ENCODE assay signal across 1 cellular context in the genomic region with DNA sequence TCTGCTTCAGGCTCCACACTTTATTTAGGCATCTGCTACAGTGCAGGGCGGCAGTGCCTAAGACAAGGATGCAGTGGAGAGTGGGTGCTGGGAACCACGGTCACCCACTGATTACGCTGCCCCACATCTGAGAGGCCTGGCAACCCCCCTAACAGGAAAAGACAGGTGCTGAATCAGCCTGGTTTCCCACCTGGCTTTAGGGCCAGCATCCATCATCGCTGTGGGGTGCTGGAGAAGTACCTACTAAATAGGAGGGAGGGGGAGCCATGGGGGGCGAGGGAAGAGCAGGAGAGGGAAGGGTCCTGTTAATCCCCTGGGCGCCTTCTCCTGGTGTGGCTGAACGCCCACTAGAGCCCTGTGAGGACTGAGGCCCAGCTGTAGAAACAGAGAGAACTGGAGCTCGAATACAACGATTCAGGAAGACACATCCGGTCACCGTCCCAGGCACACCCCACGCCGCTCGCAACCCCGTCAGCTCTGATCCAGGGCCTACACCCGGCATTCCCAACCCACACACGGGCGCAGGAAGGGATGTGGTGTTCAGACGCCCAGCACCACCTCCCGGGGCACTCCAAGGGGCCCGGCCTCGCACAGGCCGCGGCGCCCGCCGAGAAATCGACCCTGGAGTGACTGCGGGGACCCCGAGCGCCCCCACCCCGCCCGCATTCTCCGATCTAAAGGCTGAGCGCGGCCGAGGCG.
TF ChIP-seq lines count a peak whose summit lies in the region.

No MANE protein-coding gene starts in this region.

TF ChIP-seq in HepG2, 621 proteins besides CTCF, POLR2A, EP300 and RAD21 (continued from another document):
- TF ChIP-seq, protein P1, sequence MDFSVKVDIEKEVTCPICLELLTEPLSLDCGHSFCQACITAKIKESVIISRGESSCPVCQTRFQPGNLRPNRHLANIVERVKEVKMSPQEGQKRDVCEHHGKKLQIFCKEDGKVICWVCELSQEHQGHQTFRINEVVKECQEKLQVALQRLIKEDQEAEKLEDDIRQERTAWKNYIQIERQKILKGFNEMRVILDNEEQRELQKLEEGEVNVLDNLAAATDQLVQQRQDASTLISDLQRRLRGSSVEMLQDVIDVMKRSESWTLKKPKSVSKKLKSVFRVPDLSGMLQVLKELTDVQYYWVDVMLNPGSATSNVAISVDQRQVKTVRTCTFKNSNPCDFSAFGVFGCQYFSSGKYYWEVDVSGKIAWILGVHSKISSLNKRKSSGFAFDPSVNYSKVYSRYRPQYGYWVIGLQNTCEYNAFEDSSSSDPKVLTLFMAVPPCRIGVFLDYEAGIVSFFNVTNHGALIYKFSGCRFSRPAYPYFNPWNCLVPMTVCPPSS (IDR thresholded peaks at IDR 0.05), result no peak
- TF ChIP-seq ETV5 (CRISPR knock-in tag; IDR thresholded peaks at IDR 0.05; ENCODE audit: borderline replicate concordance) (0 out of 2 replicates have a peak, but pooled peaks have one; percentile 42), IRF2 (CRISPR knock-in tag; IDR thresholded peaks at IDR 0.05) (no peak), ATF7-NPFF (CRISPR knock-in tag; IDR thresholded peaks at IDR 0.05; ENCODE audit: low read depth) (0 out of 2 replicates have a peak, but pooled peaks have one; percentile 2), MZF1 (CRISPR knock-in tag; IDR thresholded peaks at IDR 0.05; ENCODE audit: borderline replicate concordance) (peak; percentile 66; the same call in 1 of the 2 replicates), BORCS8-MEF2B (CRISPR knock-in tag; IDR thresholded peaks at IDR 0.05) (0 out of 2 replicates have a peak, but pooled peaks have one; percentile 32), KMT2B (CRISPR knock-in tag; IDR thresholded peaks at IDR 0.05) (no peak), ZNF572 (CRISPR knock-in tag; IDR thresholded peaks at IDR 0.05) (0 out of 2 replicates have a peak, but pooled peaks have one; percentile 52), ZSCAN21 (CRISPR knock-in tag; IDR thresholded peaks at IDR 0.05; ENCODE audit: borderline replicate concordance) (0 out of 2 replicates have a peak, but pooled peaks have one; percentile 41), ZMAT3 (CRISPR knock-in tag; conservative IDR thresholded peaks at IDR 0.05) (peak; percentile 2; the same call in 1 of the 2 replicates), JUN (CRISPR knock-in tag; IDR thresholded peaks at IDR 0.05) (no peak), ZNF501 (CRISPR knock-in tag; IDR thresholded peaks at IDR 0.05) (0 out of 2 replicates have a peak, but pooled peaks have one; percentile 49), GABPB1 (CRISPR knock-in tag; IDR thresholded peaks at IDR 0.05) (0 out of 2 replicates have a peak, but pooled peaks have one; percentile 18), ARNTL (CRISPR knock-in tag; IDR thresholded peaks at IDR 0.05) (no peak), ZNF839 (CRISPR knock-in tag; IDR thresholded peaks at IDR 0.05; ENCODE audit: borderline replicate concordance) (0 out of 2 replicates have a peak, but pooled peaks have one; percentile 68), YEATS2 (CRISPR knock-in tag; IDR thresholded peaks at IDR 0.05; ENCODE audit: borderline replicate concordance) (no peak), AGO2 (optimal IDR thresholded peaks at IDR 0.05; ENCODE audit: low read depth, low read length) (peak; percentile 56), NRL (CRISPR knock-in tag; IDR thresholded peaks at IDR 0.05; ENCODE audit: borderline replicate concordance) (peak; percentile 56; the same call in 1 of the 2 replicates), ZNF598 (CRISPR knock-in tag; IDR thresholded peaks at IDR 0.05; ENCODE audit: borderline replicate concordance) (peak; percentile 38; the same call in 1 of the 2 replicates), ZNF768 (CRISPR knock-in tag; IDR thresholded peaks at IDR 0.05) (peak; percentile 44; the same call in 1 of the 2 replicates), ZNF441 (CRISPR knock-in tag; IDR thresholded peaks at IDR 0.05; ENCODE audit: borderline replicate concordance) (no peak), HES4 (CRISPR knock-in tag; IDR thresholded peaks at IDR 0.05; ENCODE audit: borderline replicate concordance) (peak; percentile 16; the same call in 1 of the 2 replicates), ZNF782 (CRISPR knock-in tag; IDR thresholded peaks at IDR 0.05; ENCODE audit: borderline replicate concordance) (0 out of 2 replicates have a peak, but pooled peaks have one; percentile 28), KLF12 (CRISPR knock-in tag; IDR thresholded peaks at IDR 0.05; ENCODE audit: borderline replicate concordance) (no peak), ZFY (CRISPR knock-in tag; IDR thresholded peaks at IDR 0.05) (peak; percentile 85), SALL1 (CRISPR knock-in tag; IDR thresholded peaks at IDR 0.05) (no peak)
- TF ChIP-seq, protein P2, sequence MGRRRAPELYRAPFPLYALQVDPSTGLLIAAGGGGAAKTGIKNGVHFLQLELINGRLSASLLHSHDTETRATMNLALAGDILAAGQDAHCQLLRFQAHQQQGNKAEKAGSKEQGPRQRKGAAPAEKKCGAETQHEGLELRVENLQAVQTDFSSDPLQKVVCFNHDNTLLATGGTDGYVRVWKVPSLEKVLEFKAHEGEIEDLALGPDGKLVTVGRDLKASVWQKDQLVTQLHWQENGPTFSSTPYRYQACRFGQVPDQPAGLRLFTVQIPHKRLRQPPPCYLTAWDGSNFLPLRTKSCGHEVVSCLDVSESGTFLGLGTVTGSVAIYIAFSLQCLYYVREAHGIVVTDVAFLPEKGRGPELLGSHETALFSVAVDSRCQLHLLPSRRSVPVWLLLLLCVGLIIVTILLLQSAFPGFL (CRISPR knock-in tag; IDR thresholded peaks at IDR 0.05), result no peak
- TF ChIP-seq, protein P3, sequence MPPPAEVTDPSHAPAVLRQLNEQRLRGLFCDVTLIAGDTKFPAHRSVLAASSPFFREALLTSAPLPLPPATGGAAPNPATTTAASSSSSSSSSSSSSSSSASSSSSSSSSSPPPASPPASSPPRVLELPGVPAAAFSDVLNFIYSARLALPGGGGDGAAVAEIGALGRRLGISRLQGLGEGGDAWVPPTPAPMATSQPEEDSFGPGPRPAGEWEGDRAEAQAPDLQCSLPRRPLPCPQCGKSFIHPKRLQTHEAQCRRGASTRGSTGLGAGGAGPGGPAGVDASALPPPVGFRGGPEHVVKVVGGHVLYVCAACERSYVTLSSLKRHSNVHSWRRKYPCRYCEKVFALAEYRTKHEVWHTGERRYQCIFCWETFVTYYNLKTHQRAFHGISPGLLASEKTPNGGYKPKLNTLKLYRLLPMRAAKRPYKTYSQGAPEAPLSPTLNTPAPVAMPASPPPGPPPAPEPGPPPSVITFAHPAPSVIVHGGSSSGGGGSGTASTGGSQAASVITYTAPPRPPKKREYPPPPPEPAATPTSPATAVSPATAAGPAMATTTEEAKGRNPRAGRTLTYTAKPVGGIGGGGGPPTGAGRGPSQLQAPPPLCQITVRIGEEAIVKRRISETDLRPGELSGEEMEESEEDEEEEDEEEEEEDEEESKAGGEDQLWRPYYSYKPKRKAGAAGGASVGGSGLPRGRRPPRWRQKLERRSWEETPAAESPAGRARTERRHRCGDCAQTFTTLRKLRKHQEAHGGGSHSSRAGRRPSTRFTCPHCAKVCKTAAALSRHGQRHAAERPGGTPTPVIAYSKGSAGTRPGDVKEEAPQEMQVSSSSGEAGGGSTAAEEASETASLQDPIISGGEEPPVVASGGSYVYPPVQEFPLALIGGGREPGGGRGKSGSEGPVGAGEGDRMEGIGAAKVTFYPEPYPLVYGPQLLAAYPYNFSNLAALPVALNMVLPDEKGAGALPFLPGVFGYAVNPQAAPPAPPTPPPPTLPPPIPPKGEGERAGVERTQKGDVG (CRISPR knock-in tag; IDR thresholded peaks at IDR 0.05; ENCODE audit: borderline replicate concordance), result 0 out of 2 replicates have a peak, but pooled peaks have one; percentile 21
- TF ChIP-seq, protein P4, sequence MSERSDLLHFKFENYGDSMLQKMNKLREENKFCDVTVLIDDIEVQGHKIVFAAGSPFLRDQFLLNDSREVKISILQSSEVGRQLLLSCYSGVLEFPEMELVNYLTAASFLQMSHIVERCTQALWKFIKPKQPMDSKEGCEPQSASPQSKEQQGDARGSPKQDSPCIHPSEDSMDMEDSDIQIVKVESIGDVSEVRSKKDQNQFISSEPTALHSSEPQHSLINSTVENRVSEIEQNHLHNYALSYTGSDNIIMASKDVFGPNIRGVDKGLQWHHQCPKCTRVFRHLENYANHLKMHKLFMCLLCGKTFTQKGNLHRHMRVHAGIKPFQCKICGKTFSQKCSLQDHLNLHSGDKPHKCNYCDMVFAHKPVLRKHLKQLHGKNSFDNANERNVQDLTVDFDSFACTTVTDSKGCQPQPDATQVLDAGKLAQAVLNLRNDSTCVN (CRISPR knock-in tag; IDR thresholded peaks at IDR 0.05; ENCODE audit: borderline replicate concordance), result peak; percentile 22; the same call in 1 of the 2 replicates
